Comparison of ENCODE assay signal across 9 cellular contexts in genomic region chr5:154758501-154758900, GRCh38. TPM values are rescaled to one million over a fixed set of nuclear protein-coding genes. Genes with fewer than 3 reads are reported as not detected.
DNase-seq lines count a peak whose midpoint lies in the region; ATAC-seq and TF ChIP-seq lines count a peak whose summit lies in the region.
"Had no signal": no experiment of that assay in that cellular context is flagged by ENCODE, and none has a peak within 500 bp of the region (broad histone marks: within the 10 kb centered on the region; RNA-seq: fewer than 3 reads in every experiment).

No MANE protein-coding gene starts in this region.

- peak overlapping the region; percentile 44; the same call in 1 of the 2 replicates for H3K9ac ChIP-seq in HUES64 (ENCODE audit: low read depth, low read length)

- WGBS in HUES64: 35% methylated on average over 5 of the region's 5 CpGs
- WGBS in prostate gland: 23% methylated on average over 5 of the region's 5 CpGs

- H3K4me1 ChIP-seq in HUES64 (ENCODE audit: insufficient read depth, low read length) (peaks cover 53% of the 10 kb centered on the region), prostate gland (replicated peaks) (peaks cover 15% of the 10 kb centered on the region)
- peaks cover 55 to 56% of the 10 kb centered on the region in 2 donors for H3K4me1 ChIP-seq in naive thymus-derived CD4-positive, alpha-beta T cell (ENCODE audit: control insufficient read depth in 2 of 2, insufficient read depth in 2 of 2, low read length in 2 of 2)

- H3K9me3 ChIP-seq in HUES64 (ENCODE audit: insufficient read depth, low read depth, low read length) (no peaks in the 10 kb centered on the region), prostate gland (no peaks in the 10 kb centered on the region)
- no peaks in the 10 kb centered on the region for H3K9me3 ChIP-seq in naive thymus-derived CD4-positive, alpha-beta T cell (ENCODE audit: control insufficient read depth in 2 of 3, low read length in 3 of 3)

- no peak for TF ChIP-seq POLR2A in prostate gland (IDR thresholded peaks at IDR 0.05)

- H3K27ac ChIP-seq in HUES64 (ENCODE audit: low read depth, low read length) (peak overlapping the region; percentile 38; the same call in 1 of the 2 replicates), prostate gland (peak overlapping the region in 1 of 2 donors; percentile 15)
- peak overlapping the region; percentile 66 for H3K27ac ChIP-seq in naive thymus-derived CD4-positive, alpha-beta T cell (ENCODE audit: low read depth, low read length)

- H3K9me3 Mint-ChIP-seq in naive thymus-derived CD4-positive, alpha-beta T cell: no peaks in the 10 kb centered on the region

- intact Hi-C loops in naive thymus-derived CD4-positive, alpha-beta T cell (cut with micrococcal nuclease): loop anchor here (1.0 to 5.0 kb wide), 3 partner anchors 9 to 566 kb away; partner anchors contain the start of gene GALNT10 (in 1 of the 2)
- intact Hi-C loops in prostate gland (cut with DNase I): loop anchor here (10.0 kb wide), 1 partner anchor 176 kb away; the partner anchor contains the start of gene GEMIN5

- ATAC-seq in naive thymus-derived CD4-positive, alpha-beta T cell: no peak
- ATAC-seq in HG03097 (IDR thresholded peaks at IDR 0.05; ENCODE audit: low FRiP score, unreplicated experiment): no peak

- H3K27me3 ChIP-seq in HUES64 (ENCODE audit: insufficient read depth, low read length) (no peaks in the 10 kb centered on the region), prostate gland (replicated peaks; ENCODE audit: insufficient read depth) (no peaks in the 10 kb centered on the region)
- no peaks in the 10 kb centered on the region for H3K27me3 ChIP-seq in naive thymus-derived CD4-positive, alpha-beta T cell (ENCODE audit: control insufficient read depth in 2 of 2, insufficient read depth in 2 of 2, low read length in 2 of 2)

- H3K27ac Mint-ChIP-seq in naive thymus-derived CD4-positive, alpha-beta T cell: peak overlapping the region in 8 of 9 donors; percentile 83 to 96 (median 93)

- peaks cover 0 to 5% (median 3%) of the 10 kb centered on the region in 5 donors for H3K36me3 Mint-ChIP-seq in naive thymus-derived CD4-positive, alpha-beta T cell

- H3K4me3 Mint-ChIP-seq in naive thymus-derived CD4-positive, alpha-beta T cell: peak overlapping the region; percentile 87 to 99 (median 94)

- H3K4me3 ChIP-seq in AG09309 (ENCODE audit: control insufficient read depth, low read depth, low read length): peak overlapping the region; percentile 29
- peak overlapping the region; percentile 48 for H3K4me3 ChIP-seq in HUES64 (ENCODE audit: low read length)
- peak overlapping the region; percentile 9 to 26 for H3K4me3 ChIP-seq in cardiac fibroblast (replicated peaks in 1 of 2; ENCODE audit: low read depth in 2 of 2, low read length in 2 of 2)
- H3K4me3 ChIP-seq in naive thymus-derived CD4-positive, alpha-beta T cell (ENCODE audit: low read length): peak overlapping the region; percentile 40
- H3K4me3 ChIP-seq in prostate gland: no peak overlapping the region

- CTCF ChIA-PET in naive thymus-derived CD4-positive, alpha-beta T cell (lab: Charles Lee): no interaction called here

- TF ChIP-seq CTCF in AG09309 (IDR thresholded peaks at IDR 0.05; ENCODE audit: control insufficient read depth, insufficient read depth, low read depth, low read length, missing control alignments): no peak
- TF ChIP-seq CTCF in cardiac fibroblast (IDR thresholded peaks at IDR 0.05; ENCODE audit: low read depth, low read length): no peak
- TF ChIP-seq CTCF in prostate gland (IDR thresholded peaks at IDR 0.05): no peak

- no peaks in the 10 kb centered on the region for H3K27me3 Mint-ChIP-seq in naive thymus-derived CD4-positive, alpha-beta T cell

- peaks cover 47 to 74% (median 64%) of the 10 kb centered on the region in 7 donors for H3K4me1 Mint-ChIP-seq in naive thymus-derived CD4-positive, alpha-beta T cell

- POLR2A ChIA-PET in naive thymus-derived CD4-positive, alpha-beta T cell (lab: Charles Lee): interaction anchor here (1.3 to 3.7 kb wide), 5 partner anchors 9 to 102 kb away, joined by 3 to 20 read pairs (median 6); partner anchors contain the start of gene CNOT8

- DNase-seq in AG09309 (ENCODE audit: low read depth): no peak
- DNase-seq in cardiac fibroblast (ENCODE audit: low read depth in 2 of 2): no peak
- DNase-seq in naive thymus-derived CD4-positive, alpha-beta T cell: no peak
- no peak for DNase-seq in RPMI8226
- DNase-seq in prostate gland (ENCODE audit: low spot score): no peak
- DNase-seq in DMS 273 treated with DMSO at 0.1 percent for 48 hours (lab: John Stamatoyannopoulos, UW): no peak
- DNase-seq: KBM-7 had no signal

- no peaks in the 10 kb centered on the region for H3K36me3 ChIP-seq in HUES64 (ENCODE audit: insufficient read depth, low read length)
- peaks cover 0 to 11% (median 0%) of the 10 kb centered on the region in 3 experiments for H3K36me3 ChIP-seq in naive thymus-derived CD4-positive, alpha-beta T cell (ENCODE audit: control insufficient read depth in 2 of 3, insufficient read depth in 3 of 3, low read length in 3 of 3)
- H3K36me3 ChIP-seq in prostate gland: no peaks in the 10 kb centered on the region

RNA-seq across cellular contexts. Expression of gene LARP1, which starts 3.3 kb away (rescaled TPM):
- 140 TPM for polyA plus RNA-seq in HUES64 (2013, experiment 1 of 2)
- polyA plus RNA-seq in HUES64 (2013, experiment 2 of 2): 130 TPM
- total RNA-seq in naive thymus-derived CD4-positive, alpha-beta T cell: 100 to 1,000 TPM; 127 to 217 (median 176) TPM
- polyA plus RNA-seq in naive thymus-derived CD4-positive, alpha-beta T cell: 10 to 100 TPM; 12.2 to 28.0 TPM
- 100 to 1,000 TPM in 1 of 2 donors, 10 to 100 TPM in 1; 83.9 to 163 TPM for total RNA-seq in prostate gland

Comparison
In these comparisons a context has a peak if more than half of its experiments do, and no peak if none do; other contexts are left out.
1. H3K4me3 ChIP-seq: peak in AG09309 (single experiment), HUES64 (single experiment), cardiac fibroblast (2 of 2) and naive thymus-derived CD4-positive, alpha-beta T cell (single experiment); none in prostate gland (0 of 2).